8 cellular contexts compared by ENCODE assay signal in the genomic region with DNA sequence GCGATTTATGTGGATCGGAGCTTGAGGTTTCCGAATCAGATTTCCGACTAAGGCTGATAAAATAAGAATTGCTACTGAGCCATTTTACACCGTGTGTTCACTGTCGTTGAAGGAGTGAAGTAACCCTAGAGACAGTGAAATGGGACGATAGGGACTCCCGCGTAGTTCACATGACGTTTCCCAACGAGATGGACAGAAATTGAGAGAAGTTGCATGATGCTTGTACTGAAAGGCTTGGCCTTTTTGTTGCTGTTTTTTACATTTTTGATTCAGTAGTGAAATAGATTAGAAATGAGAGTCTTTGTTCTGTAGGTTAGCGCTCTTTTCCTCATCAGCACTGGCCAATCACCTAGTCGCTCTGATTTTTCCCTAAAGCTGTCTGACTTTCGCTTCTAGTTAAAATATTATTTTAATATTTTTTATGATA. TPM values are rescaled to one million over a fixed set of nuclear protein-coding genes. Genes with fewer than 3 reads are reported as not detected.
DNase-seq lines count a peak whose midpoint lies in the region; TF ChIP-seq lines count a peak whose summit lies in the region.

No MANE protein-coding gene starts in this region.

- H3K4me1 ChIP-seq in Peyer's patch (peaks cover under 1 to 36% (median 6%) of the 10 kb centered on the region in 4 donors), trophoblast cell (ENCODE audit: control insufficient read depth in 1 of 2, insufficient read depth in 2 of 2, low read length in 2 of 2) (peaks cover 5 to 7% of the 10 kb centered on the region in 2 experiments)

- no peaks in the 10 kb centered on the region for H3K27me3 ChIP-seq in Peyer's patch
- H3K27me3 ChIP-seq in trophoblast cell (ENCODE audit: insufficient read depth, low read length), result no peaks in the 10 kb centered on the region

- peak overlapping the region; percentile 99 for H4K91ac ChIP-seq in trophoblast cell (ENCODE audit: low read depth, low read length)

- H3K18ac ChIP-seq in trophoblast cell (ENCODE audit: low read length), result peak overlapping the region; percentile 97

- peaks cover 14% of the 10 kb centered on the region for H3K79me1 ChIP-seq in trophoblast cell (ENCODE audit: low read length)

- H3K36me3 ChIP-seq in Peyer's patch, result no peaks in the 10 kb centered on the region
- H3K36me3 ChIP-seq in trophoblast cell (ENCODE audit: control insufficient read depth in 1 of 2, insufficient read depth in 2 of 2, low read length in 2 of 2), result peaks cover 10 to 11% of the 10 kb centered on the region in 2 experiments

- H3K4me3 ChIP-seq in GM12875 (ENCODE audit: low read depth, low read length) (peak overlapping the region; percentile 99), Peyer's patch (peak overlapping the region; percentile 94 to 97 (median 96)), trophoblast cell (ENCODE audit: low read depth, low read length) (peak overlapping the region; percentile 98)

- H3K23ac ChIP-seq in trophoblast cell (ENCODE audit: low read length), result no peak overlapping the region

- H3K27ac ChIP-seq in Peyer's patch, result peak overlapping the region; percentile 98 to 100 (median 99)
- no peak overlapping the region for H3K27ac ChIP-seq in trophoblast cell (ENCODE audit: low read depth, low read length)

- WGBS in trophoblast cell (ENCODE audit: extremely low coverage, insufficient coverage, insufficient read length), result no CpG with 5 or more reads among the region's 14 CpGs

- no peak overlapping the region for H2BK12ac ChIP-seq in trophoblast cell (ENCODE audit: low read length)

- H4K8ac ChIP-seq in trophoblast cell (ENCODE audit: low read depth, low read length), result no peak overlapping the region

- H3K9ac ChIP-seq in trophoblast cell (ENCODE audit: low read length), result peak overlapping the region; percentile 99

- peak overlapping the region; percentile 99 for H3K4ac ChIP-seq in trophoblast cell (ENCODE audit: low read depth, low read length)

- peak overlapping the region; percentile 99 for H3K14ac ChIP-seq in trophoblast cell (ENCODE audit: low read length)

- H3K4me2 ChIP-seq in trophoblast cell (ENCODE audit: low read length), result peak overlapping the region; percentile 61

- H2BK120ac ChIP-seq in trophoblast cell (ENCODE audit: insufficient read depth, low read length, poor library complexity), result no peak overlapping the region

- H3K9me3 ChIP-seq in Peyer's patch (peaks cover 0 to 5% (median 0%) of the 10 kb centered on the region in 4 donors), trophoblast cell (ENCODE audit: insufficient read depth, low read depth, low read length) (no peaks in the 10 kb centered on the region)

- TF ChIP-seq POLR2A in Peyer's patch (IDR thresholded peaks at IDR 0.05) (no peak), erythroblast (IDR thresholded peaks at IDR 0.05; ENCODE audit: low read length) (no peak)

- H2AFZ ChIP-seq in trophoblast cell (ENCODE audit: insufficient read depth, low read length, poor library complexity), result no peak overlapping the region

- H3K79me2 ChIP-seq in trophoblast cell (ENCODE audit: control insufficient read depth, insufficient read depth, low read length, poor library complexity), result peaks cover 38% of the 10 kb centered on the region

- TF ChIP-seq CTCF in GM12875 (IDR thresholded peaks at IDR 0.05; ENCODE audit: borderline replicate concordance, insufficient read depth, low read depth, low read length), result no peak
- no peak for TF ChIP-seq CTCF in Peyer's patch (IDR thresholded peaks at IDR 0.05)

- no peak for DNase-seq in Peyer's patch
- peak; percentile 65 to 75 for DNase-seq in erythroblast (lab: John Stamatoyannopoulos, UW)
- DNase-seq in trophoblast cell, result no peak
- no peak for DNase-seq in NK-92 treated with Interleukin-12 subunit alpha and Interleukin-12 subunit beta, amount 100 ng/mL, for 24 hours (lab: John Stamatoyannopoulos, UW)
- DNase-seq in G401 (ENCODE audit: low spot score), result no peak
- DNase-seq in SW 1271 (lab: John Stamatoyannopoulos, UW), result no peak
- no peak for DNase-seq in SK-N-DZ (ENCODE audit: low spot score)

- in situ Hi-C loops in G401 (cut with HindIII; ENCODE audit: low sequenced_read_pairs), result no loop called here

- no peak overlapping the region for H2BK5ac ChIP-seq in trophoblast cell (ENCODE audit: low read depth, low read length, poor library complexity)

- no peak overlapping the region for H2AK5ac ChIP-seq in trophoblast cell (ENCODE audit: low read length)

- H4K12ac ChIP-seq in trophoblast cell (ENCODE audit: low read depth, low read length), result no peak overlapping the region

RNA-seq across cellular contexts. Expression of a gene that starts 1.3 kb away (rescaled TPM):
- 10 to 100 TPM; 54.2 to 97.4 (median 59.7) TPM for total RNA-seq in Peyer's patch
- 145 and 147 TPM in 2 replicates for polyA plus RNA-seq in trophoblast cell (2013)
- total RNA-seq in G401 (2014; rRNA removed; shearing (Covaris generic)), result 167 and 200 TPM in 2 replicates
- polyA plus RNA-seq in SK-N-DZ (2014; cell fraction: cytosol; rRNA removed), result 115 and 123 TPM in 2 replicates
- polyA plus RNA-seq in SK-N-DZ (2014; cell fraction: nucleus; rRNA removed), result 73.1 and 117 TPM in 2 replicates

RNA-seq across cellular contexts. Expression of a gene that starts 57.8 kb away (rescaled TPM):
- total RNA-seq in Peyer's patch, result 1 to 10 TPM; 2.5 to 9.9 (median 6.6) TPM
- 10.1 and 11.0 TPM in 2 replicates for polyA plus RNA-seq in trophoblast cell (2013)
- total RNA-seq in G401 (2014; rRNA removed; shearing (Covaris generic)), result 10.3 and 19.0 TPM in 2 replicates
- polyA plus RNA-seq in SK-N-DZ (2014; cell fraction: cytosol; rRNA removed), result 6.7 and 9.1 TPM in 2 replicates
- polyA plus RNA-seq in SK-N-DZ (2014; cell fraction: nucleus; rRNA removed), result 11.0 and 11.9 TPM in 2 replicates

Comparison
In these comparisons a context has a peak if more than half of its experiments do, and no peak if none do; other contexts are left out.
1. DNase-seq: peak in erythroblast (2 of 2); none in Peyer's patch (0 of 3), trophoblast cell (0 of 2), NK-92 treated with Interleukin-12 subunit alpha and Interleukin-12 subunit beta, amount 100 ng/mL, for 24 hours (single experiment), G401 (single experiment), SW 1271 (0 of 2) and SK-N-DZ (single experiment).
2. Peak in every context shown above with its lines, with median percentiles within 50 percentile points of each other: H3K4me3 ChIP-seq.